ENCODE assay signal across 1 cellular context in the genomic region with DNA sequence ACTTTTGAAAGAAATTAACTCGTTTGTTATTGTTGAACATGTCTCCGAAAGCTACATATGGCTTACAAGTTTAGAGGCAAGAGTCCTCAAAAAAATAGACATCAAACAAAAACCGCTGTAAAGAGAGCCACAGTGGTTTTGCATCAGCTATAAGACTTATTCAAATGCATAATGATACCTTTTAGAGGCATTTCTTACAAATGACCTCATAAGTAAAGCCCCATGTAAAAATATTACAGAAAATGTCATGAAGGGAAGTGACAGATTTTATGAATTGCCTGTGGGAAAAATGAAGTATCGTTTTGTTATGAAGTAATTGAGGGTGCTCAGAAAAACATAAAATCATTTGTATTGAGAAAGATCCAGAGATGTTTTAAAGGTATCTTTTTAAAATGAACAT.
TF ChIP-seq lines count a peak whose summit lies in the region.

No MANE protein-coding gene starts in this region.

TF ChIP-seq in GM23338, 12 proteins besides CTCF, POLR2A, EP300 and RAD21 (continued from another document):
- TF ChIP-seq, protein P1, sequence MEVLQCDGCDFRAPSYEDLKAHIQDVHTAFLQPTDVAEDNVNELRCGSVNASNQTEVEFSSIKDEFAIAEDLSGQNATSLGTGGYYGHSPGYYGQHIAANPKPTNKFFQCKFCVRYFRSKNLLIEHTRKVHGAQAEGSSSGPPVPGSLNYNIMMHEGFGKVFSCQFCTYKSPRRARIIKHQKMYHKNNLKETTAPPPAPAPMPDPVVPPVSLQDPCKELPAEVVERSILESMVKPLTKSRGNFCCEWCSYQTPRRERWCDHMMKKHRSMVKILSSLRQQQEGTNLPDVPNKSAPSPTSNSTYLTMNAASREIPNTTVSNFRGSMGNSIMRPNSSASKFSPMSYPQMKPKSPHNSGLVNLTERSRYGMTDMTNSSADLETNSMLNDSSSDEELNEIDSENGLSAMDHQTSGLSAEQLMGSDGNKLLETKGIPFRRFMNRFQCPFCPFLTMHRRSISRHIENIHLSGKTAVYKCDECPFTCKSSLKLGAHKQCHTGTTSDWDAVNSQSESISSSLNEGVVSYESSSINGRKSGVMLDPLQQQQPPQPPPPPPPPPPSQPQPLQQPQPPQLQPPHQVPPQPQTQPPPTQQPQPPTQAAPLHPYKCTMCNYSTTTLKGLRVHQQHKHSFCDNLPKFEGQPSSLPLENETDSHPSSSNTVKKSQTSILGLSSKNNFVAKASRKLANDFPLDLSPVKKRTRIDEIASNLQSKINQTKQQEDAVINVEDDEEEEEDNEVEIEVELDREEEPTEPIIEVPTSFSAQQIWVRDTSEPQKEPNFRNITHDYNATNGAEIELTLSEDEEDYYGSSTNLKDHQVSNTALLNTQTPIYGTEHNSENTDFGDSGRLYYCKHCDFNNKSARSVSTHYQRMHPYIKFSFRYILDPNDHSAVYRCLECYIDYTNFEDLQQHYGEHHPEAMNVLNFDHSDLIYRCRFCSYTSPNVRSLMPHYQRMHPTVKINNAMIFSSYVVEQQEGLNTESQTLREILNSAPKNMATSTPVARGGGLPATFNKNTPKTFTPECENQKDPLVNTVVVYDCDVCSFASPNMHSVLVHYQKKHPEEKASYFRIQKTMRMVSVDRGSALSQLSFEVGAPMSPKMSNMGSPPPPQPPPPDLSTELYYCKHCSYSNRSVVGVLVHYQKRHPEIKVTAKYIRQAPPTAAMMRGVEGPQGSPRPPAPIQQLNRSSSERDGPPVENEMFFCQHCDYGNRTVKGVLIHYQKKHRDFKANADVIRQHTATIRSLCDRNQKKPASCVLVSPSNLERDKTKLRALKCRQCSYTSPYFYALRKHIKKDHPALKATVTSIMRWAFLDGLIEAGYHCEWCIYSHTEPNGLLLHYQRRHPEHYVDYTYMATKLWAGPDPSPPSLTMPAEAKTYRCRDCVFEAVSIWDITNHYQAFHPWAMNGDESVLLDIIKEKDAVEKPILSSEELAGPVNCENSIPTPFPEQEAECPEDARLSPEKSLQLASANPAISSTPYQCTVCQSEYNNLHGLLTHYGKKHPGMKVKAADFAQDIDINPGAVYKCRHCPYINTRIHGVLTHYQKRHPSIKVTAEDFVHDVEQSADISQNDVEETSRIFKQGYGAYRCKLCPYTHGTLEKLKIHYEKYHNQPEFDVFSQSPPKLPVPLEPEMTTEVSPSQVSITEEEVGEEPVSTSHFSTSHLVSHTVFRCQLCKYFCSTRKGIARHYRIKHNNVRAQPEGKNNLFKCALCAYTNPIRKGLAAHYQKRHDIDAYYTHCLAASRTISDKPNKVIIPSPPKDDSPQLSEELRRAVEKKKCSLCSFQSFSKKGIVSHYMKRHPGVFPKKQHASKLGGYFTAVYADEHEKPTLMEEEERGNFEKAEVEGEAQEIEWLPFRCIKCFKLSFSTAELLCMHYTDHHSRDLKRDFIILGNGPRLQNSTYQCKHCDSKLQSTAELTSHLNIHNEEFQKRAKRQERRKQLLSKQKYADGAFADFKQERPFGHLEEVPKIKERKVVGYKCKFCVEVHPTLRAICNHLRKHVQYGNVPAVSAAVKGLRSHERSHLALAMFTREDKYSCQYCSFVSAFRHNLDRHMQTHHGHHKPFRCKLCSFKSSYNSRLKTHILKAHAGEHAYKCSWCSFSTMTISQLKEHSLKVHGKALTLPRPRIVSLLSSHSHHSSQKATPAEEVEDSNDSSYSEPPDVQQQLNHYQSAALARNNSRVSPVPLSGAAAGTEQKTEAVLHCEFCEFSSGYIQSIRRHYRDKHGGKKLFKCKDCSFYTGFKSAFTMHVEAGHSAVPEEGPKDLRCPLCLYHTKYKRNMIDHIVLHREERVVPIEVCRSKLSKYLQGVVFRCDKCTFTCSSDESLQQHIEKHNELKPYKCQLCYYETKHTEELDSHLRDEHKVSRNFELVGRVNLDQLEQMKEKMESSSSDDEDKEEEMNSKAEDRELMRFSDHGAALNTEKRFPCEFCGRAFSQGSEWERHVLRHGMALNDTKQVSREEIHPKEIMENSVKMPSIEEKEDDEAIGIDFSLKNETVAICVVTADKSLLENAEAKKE (CRISPR knock-in tag; IDR thresholded peaks at IDR 0.05) = no peak
- TF ChIP-seq EZH2 (IDR thresholded peaks at IDR 0.05; ENCODE audit: low read depth, unreplicated experiment) (no peak), POLR2AphosphoS5 (IDR thresholded peaks at IDR 0.05; ENCODE audit: low read depth) (no peak), JUNB (IDR thresholded peaks at IDR 0.05; ENCODE audit: unreplicated experiment) (no peak), NANOG (IDR thresholded peaks at IDR 0.05; ENCODE audit: borderline replicate concordance) (no peak), CREB1 (CRISPR knock-in tag; IDR thresholded peaks at IDR 0.05; ENCODE audit: low read depth) (no peak), ZNF331 (CRISPR knock-in tag; IDR thresholded peaks at IDR 0.05; ENCODE audit: low read depth) (no peak)
